ENCODE assay signal across 15 cellular contexts in the genomic region with DNA sequence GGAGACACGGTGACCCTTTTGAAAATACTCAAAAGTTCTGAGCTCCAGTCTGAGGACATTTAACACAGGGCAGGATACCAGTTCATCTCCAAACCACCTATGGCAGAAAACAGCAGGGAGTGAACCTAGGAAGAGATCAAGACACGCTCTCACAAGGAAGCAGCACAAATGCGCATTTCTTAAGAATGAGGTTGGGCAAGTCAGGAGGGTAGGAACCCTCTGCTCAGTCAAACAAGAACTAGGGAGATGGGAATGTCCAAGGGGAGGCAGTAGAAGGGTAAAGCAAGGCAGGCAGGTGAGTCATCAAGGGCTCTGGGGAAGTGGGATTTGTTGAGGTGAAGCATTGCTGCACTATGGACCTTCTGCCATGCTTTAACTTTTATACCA.
A peak's percentile ranks its signal among the peaks of the same experiment; 100 is the strongest.
DNase-seq lines count a peak whose midpoint lies in the region; ATAC-seq, FAIRE-seq and TF ChIP-seq lines count a peak whose summit lies in the region.
"Had no signal": no experiment of that assay in that cellular context is flagged by ENCODE, and none has a peak within 500 bp of the region (broad histone marks: within the 10 kb centered on the region; RNA-seq: fewer than 3 reads in every experiment).

No MANE protein-coding gene starts in this region.

- no peaks in the 10 kb centered on the region for H3K79me2 ChIP-seq in H1 (ENCODE audit: control insufficient read depth in 1 of 2, insufficient read depth in 2 of 2, low read length in 2 of 2)
- H3K79me2 ChIP-seq in neural progenitor cell (ENCODE audit: low read depth): no peaks in the 10 kb centered on the region

- H2AFZ ChIP-seq in H1 (ENCODE audit: low read length): no peak overlapping the region
- peak overlapping the region; percentile 45 for H2AFZ ChIP-seq in neural progenitor cell (replicated peaks)

- no peak overlapping the region for H4K91ac ChIP-seq in H1 (replicated peaks; ENCODE audit: insufficient read length, low read length)

- no peaks in the 10 kb centered on the region for H3K79me1 ChIP-seq in H1 (ENCODE audit: low read depth, low read length)

- H3K27ac Mint-ChIP-seq in neural progenitor cell: no peak overlapping the region
- H3K27ac Mint-ChIP-seq: CD4-positive, alpha-beta memory T cell had no signal

- TF ChIP-seq POLR2A in H1 (IDR thresholded peaks at IDR 0.05; ENCODE audit: control extremely low read depth in 1 of 2, low read depth in 2 of 2, low read length in 2 of 2) (no peak), esophagus squamous epithelium (IDR thresholded peaks at IDR 0.05) (no peak)

- peak overlapping the region; percentile 65; the same call in 1 of the 2 replicates for H2BK15ac ChIP-seq in H1 (ENCODE audit: low read length)

- WGBS in H1 (ENCODE audit: extremely low coverage in 1 of 2, insufficient coverage in 1 of 2, insufficient read length in 1 of 2, insufficient replicate concordance in 2 of 2, low coverage in 1 of 2, low lambda C conversion rate in 2 of 2, missing lambda C conversion rate in 1 of 2), 2 experiments: 64% methylated on average over 3 of the region's 3 CpGs; no CpG with 5 or more reads in 1 of the 2 experiments
- WGBS in esophagus squamous epithelium, 2 donors: 59 to 66% methylated on average over 3 of the region's 3 CpGs

- H4K8ac ChIP-seq in H1 (ENCODE audit: extremely low read depth, insufficient read depth, low read length): no peak overlapping the region

- peak in 1 of 2 experiments; percentile 47 for DNase-seq in HL-60 (ENCODE audit: low read depth in 1 of 2, low spot score in 1 of 2)
- no peak for DNase-seq in RWPE2 (ENCODE audit: low spot score)
- DNase-seq in H1 (ENCODE audit: low read depth in 1 of 2, low spot score in 2 of 2): no peak
- DNase-seq in neural progenitor cell (ENCODE audit: low spot score): no peak
- no peak for DNase-seq in esophagus squamous epithelium (lab: John Stamatoyannopoulos, UW)
- no peak for DNase-seq in DMS114 treated with DMSO at 0.1 percent for 48 hours (lab: John Stamatoyannopoulos, UW; ENCODE audit: unreplicated experiment)
- no peak for DNase-seq in left ventricle myocardium inferior
- DNase-seq in NCI-H82 treated with DMSO at 0.1 percent for 48 hours (lab: John Stamatoyannopoulos, UW; ENCODE audit: unreplicated experiment): no peak
- DNase-seq: ACHN; BE2C; CD4-positive, alpha-beta memory T cell; KBM-7; NCI-H187 treated with DMSO at 0.1 percent for 48 hours; NCI-H446 treated with DMSO at 0.1 percent for 48 hours had no signal

- no peak for TF ChIP-seq RAD21 in H1 (IDR thresholded peaks at IDR 0.05 in 1 of 2, conservative IDR thresholded peaks at IDR 0.05 in 1 of 2; ENCODE audit: low read depth in 2 of 2, low read length in 2 of 2)

- H3K4me3 ChIP-seq in HL-60 (replicated peaks; ENCODE audit: insufficient read depth, low read length) (no peak overlapping the region), RWPE2 (ENCODE audit: severe bottlenecking) (no peak overlapping the region), H1 (ENCODE audit: extremely low read depth in 1 of 4, insufficient read depth in 2 of 4, low read depth in 3 of 4, low read length in 4 of 4) (no peak overlapping the region), neural progenitor cell (no peak overlapping the region), esophagus squamous epithelium (no peak overlapping the region), left ventricle myocardium inferior (no peak overlapping the region)
- H3K4me3 ChIP-seq: SK-N-MC had no signal

- H4K5ac ChIP-seq in H1 (ENCODE audit: insufficient read length, low read depth, low read length): no peak overlapping the region

- H3K4me2 ChIP-seq in H1 (ENCODE audit: insufficient read depth in 1 of 2, low read depth in 2 of 2, low read length in 2 of 2) (0 out of 4 replicates have a peak overlapping the region, but pooled peaks of 1 of the 2 experiments have one; percentile 29), neural progenitor cell (no peak overlapping the region)

- no peaks in the 10 kb centered on the region for H3K36me3 Mint-ChIP-seq in neural progenitor cell
- H3K36me3 Mint-ChIP-seq: CD4-positive, alpha-beta memory T cell had no signal

- no peaks in the 10 kb centered on the region for H3K36me3 ChIP-seq in RWPE2 (ENCODE audit: low read depth)
- H3K36me3 ChIP-seq in H1 (ENCODE audit: control insufficient read depth in 2 of 4, insufficient read depth in 4 of 4, low read length in 3 of 4): no peaks in the 10 kb centered on the region; a peak in 1 of 8 replicates
- H3K36me3 ChIP-seq in neural progenitor cell: no peaks in the 10 kb centered on the region
- no peaks in the 10 kb centered on the region for H3K36me3 ChIP-seq in esophagus squamous epithelium
- H3K36me3 ChIP-seq in left ventricle myocardium inferior: no peaks in the 10 kb centered on the region
- H3K36me3 ChIP-seq: BE2C had no signal

- CTCF ChIA-PET in H1 (lab: Charles Lee; ENCODE audit: partially characterized antibody): interaction anchor here (1.5 kb wide), 1 partner anchor 142 kb away, joined by 3 read pairs; no protein-coding TSS in a partner anchor

- no peak overlapping the region for H3K4me3 Mint-ChIP-seq in neural progenitor cell
- H3K4me3 Mint-ChIP-seq: CD4-positive, alpha-beta memory T cell had no signal

- intact Hi-C loops in esophagus squamous epithelium (cut with DNase I): no loop called here
- intact Hi-C loops in left ventricle myocardium inferior (cut with micrococcal nuclease): no loop called here

- peaks cover 6% of the 10 kb centered on the region for H3K4me1 ChIP-seq in RWPE2 (ENCODE audit: insufficient read depth, poor library complexity, severe bottlenecking)
- peaks cover 0 to 14% (median 13%) of the 10 kb centered on the region in 4 experiments; a peak in 3 of 7 replicates for H3K4me1 ChIP-seq in H1 (replicated peaks in 1 of 4; ENCODE audit: control insufficient read depth in 3 of 4, insufficient read depth in 4 of 4, low read length in 3 of 4)
- peaks cover 8% of the 10 kb centered on the region for H3K4me1 ChIP-seq in neural progenitor cell
- H3K4me1 ChIP-seq in esophagus squamous epithelium: peaks cover 0 to 17% (median 0%) of the 10 kb centered on the region in 3 donors
- H3K4me1 ChIP-seq in left ventricle myocardium inferior: no peaks in the 10 kb centered on the region

- no peaks in the 10 kb centered on the region for H3K23me2 ChIP-seq in H1 (ENCODE audit: low read depth, low read length)

- H3K27me3 ChIP-seq in HL-60 (ENCODE audit: insufficient read depth, poor library complexity, severe bottlenecking): peaks cover 2% of the 10 kb centered on the region
- H3K27me3 ChIP-seq in RWPE2 (ENCODE audit: insufficient read depth, poor library complexity, severe bottlenecking): no peaks in the 10 kb centered on the region
- H3K27me3 ChIP-seq in H1 (replicated peaks in 1 of 4; ENCODE audit: control insufficient read depth in 3 of 4, extremely low read depth in 1 of 4, insufficient read depth in 3 of 4, low read length in 3 of 4): no peaks in the 10 kb centered on the region
- no peaks in the 10 kb centered on the region for H3K27me3 ChIP-seq in neural progenitor cell
- no peaks in the 10 kb centered on the region for H3K27me3 ChIP-seq in esophagus squamous epithelium
- H3K27me3 ChIP-seq in left ventricle myocardium inferior (ENCODE audit: low read depth): no peaks in the 10 kb centered on the region
- H3K27me3 ChIP-seq: BE2C had no signal

- TF ChIP-seq EP300 in H1 (IDR thresholded peaks at IDR 0.05; ENCODE audit: borderline replicate concordance in 1 of 2, low read depth in 2 of 2, low read length in 2 of 2): no peak

- peak overlapping the region; percentile 34; the same call in 1 of the 2 replicates for H3K18ac ChIP-seq in H1 (ENCODE audit: extremely low read depth, low read length)

- TF ChIP-seq CTCF in HL-60 (IDR thresholded peaks at IDR 0.05; ENCODE audit: insufficient read depth, low read length): no peak
- no peak for TF ChIP-seq CTCF in RWPE2 (IDR thresholded peaks at IDR 0.05; ENCODE audit: poor library complexity, severe bottlenecking)
- no peak for TF ChIP-seq CTCF in H1 (IDR thresholded peaks at IDR 0.05; ENCODE audit: control extremely low read depth in 1 of 3, insufficient read depth in 1 of 3, low read depth in 1 of 3, low read length in 3 of 3)
- no peak for TF ChIP-seq CTCF in neural progenitor cell (IDR thresholded peaks at IDR 0.05)
- no peak for TF ChIP-seq CTCF in esophagus squamous epithelium (IDR thresholded peaks at IDR 0.05)
- no peak for TF ChIP-seq CTCF in left ventricle myocardium inferior (IDR thresholded peaks at IDR 0.05; ENCODE audit: borderline replicate concordance)

- H3K14ac ChIP-seq in H1 (ENCODE audit: insufficient read length): no peak overlapping the region

- H3K9me3 ChIP-seq in RWPE2 (ENCODE audit: severe bottlenecking) (no peaks in the 10 kb centered on the region), H1 (ENCODE audit: insufficient read depth in 2 of 2, low read depth in 1 of 2, low read length in 1 of 2) (no peaks in the 10 kb centered on the region), neural progenitor cell (ENCODE audit: low read depth) (no peaks in the 10 kb centered on the region), esophagus squamous epithelium (no peaks in the 10 kb centered on the region), left ventricle myocardium inferior (replicated peaks) (peaks cover 6% of the 10 kb centered on the region)
- H3K9me3 ChIP-seq: BE2C had no signal

- POLR2A ChIA-PET in H1 (lab: Charles Lee; ENCODE audit: partially characterized antibody): interaction anchor here (0.5 to 1.0 kb wide), 2 partner anchors 10 to 453 kb away, joined by 3 read pairs; no protein-coding TSS in a partner anchor

- H3K27me3 Mint-ChIP-seq in neural progenitor cell (ENCODE audit: insufficient read depth, low read depth): peaks cover 7% of the 10 kb centered on the region

- peaks cover 18% of the 10 kb centered on the region for H3K4me1 Mint-ChIP-seq in neural progenitor cell
- H3K4me1 Mint-ChIP-seq: CD4-positive, alpha-beta memory T cell had no signal

- H2BK20ac ChIP-seq in H1 (ENCODE audit: low read length): peak overlapping the region; percentile 76; the same call in 1 of the 2 replicates

- H3K9ac ChIP-seq in H1 (replicated peaks in 1 of 4; ENCODE audit: extremely low read depth in 1 of 4, low read depth in 3 of 4, low read length in 3 of 4) (no peak overlapping the region), neural progenitor cell (no peak overlapping the region)

- H4K20me1 ChIP-seq in H1 (replicated peaks in 1 of 2; ENCODE audit: control insufficient read depth in 1 of 2, insufficient read depth in 2 of 2, low read length in 2 of 2) (no peaks in the 10 kb centered on the region), neural progenitor cell (ENCODE audit: low read depth) (no peaks in the 10 kb centered on the region)

- H3K23ac ChIP-seq in H1 (ENCODE audit: insufficient read length): no peak overlapping the region

- no peak overlapping the region for H3K56ac ChIP-seq in H1 (replicated peaks; ENCODE audit: insufficient read length, low read depth, low read length)

- H2AK5ac ChIP-seq in H1 (ENCODE audit: low read depth, low read length): 0 out of 2 replicates have a peak overlapping the region, but pooled peaks have one; percentile 82

- no peak overlapping the region for H3K4ac ChIP-seq in H1 (replicated peaks; ENCODE audit: insufficient read length, low read depth, low read length)

- H3K27ac ChIP-seq in HL-60 (replicated peaks) (peak overlapping the region; percentile 77), RWPE2 (ENCODE audit: poor library complexity, severe bottlenecking) (peak overlapping the region; percentile 85), H1 (ENCODE audit: low read depth, low read length) (no peak overlapping the region), neural progenitor cell (no peak overlapping the region), esophagus squamous epithelium (no peak overlapping the region), left ventricle myocardium inferior (replicated peaks) (no peak overlapping the region)
- H3K27ac ChIP-seq: SK-N-MC had no signal

- H3K9me3 Mint-ChIP-seq in neural progenitor cell: no peaks in the 10 kb centered on the region

- no peaks in the 10 kb centered on the region for H3F3A ChIP-seq in neural progenitor cell (ENCODE audit: low read depth)

- H2BK12ac ChIP-seq in H1 (ENCODE audit: low read depth, low read length): 0 out of 2 replicates have a peak overlapping the region, but pooled peaks have one; percentile 80

- peak; percentile 72 for FAIRE-seq in H1 (lab: Jason Lieb, UNC)

- no peak for ATAC-seq in RWPE2 (ENCODE audit: low read depth)

- H2BK5ac ChIP-seq in H1 (ENCODE audit: low read depth, low read length): peak overlapping the region; percentile 78; the same call in 1 of the 2 replicates

- H2BK120ac ChIP-seq in H1 (replicated peaks; ENCODE audit: low read depth, low read length): no peak overlapping the region

Comparison
In these comparisons a context has a peak if more than half of its experiments do, and no peak if none do; other contexts are left out.
1. H3K27ac ChIP-seq: peak in HL-60 (single experiment) and RWPE2 (single experiment); none in H1 (single experiment), neural progenitor cell (single experiment), esophagus squamous epithelium (0 of 4) and left ventricle myocardium inferior (single experiment).